8 cellular contexts compared by ENCODE assay signal in genomic region chr10:124063736-124064135, GRCh38. TPM values are rescaled to one million over a fixed set of nuclear protein-coding genes. Genes with fewer than 3 reads are reported as not detected.
DNase-seq lines count a peak whose midpoint lies in the region; ATAC-seq and TF ChIP-seq lines count a peak whose summit lies in the region.

No MANE protein-coding gene starts in this region.

- no peaks in the 10 kb centered on the region for H3K79me2 ChIP-seq in fibroblast of lung (ENCODE audit: control insufficient read depth, insufficient read depth, low read length)

- peak; percentile 90 for ATAC-seq in stimulated activated memory B cell treated with anti-CD40 and anti-IgM and Interleukin-4, amounts not matched to agents 10 μg/mL and 1 μg/mL and 100 μg/mL, for 72 hours
- no peak for ATAC-seq in GM19035 (IDR thresholded peaks at IDR 0.05; ENCODE audit: unreplicated experiment)
- no peak for ATAC-seq in HG03095 (IDR thresholded peaks at IDR 0.05; ENCODE audit: unreplicated experiment)

- DNase-seq in NCI-H510A treated with DMSO at 0.1 percent for 48 hours (lab: John Stamatoyannopoulos, UW): peak; percentile 31
- no peak for DNase-seq in NCI-H510A (lab: John Stamatoyannopoulos, UW)
- peak; percentile 20 for DNase-seq in NCI-H2196 treated with DMSO at 0.1 percent for 48 hours (lab: John Stamatoyannopoulos, UW; ENCODE audit: unreplicated experiment)
- peak; percentile 77 to 92 for DNase-seq in fibroblast of lung (ENCODE audit: low read depth in 2 of 2)
- DNase-seq in T-helper 9 cell: no peak

- no peaks in the 10 kb centered on the region for H3K36me3 Mint-ChIP-seq in stimulated activated memory B cell treated with anti-CD40 and anti-IgM and Interleukin-4, amounts not matched to agents 10 μg/mL and 1 μg/mL and 100 μg/mL, for 72 hours

- H2AFZ ChIP-seq in fibroblast of lung (ENCODE audit: low read length): no peak overlapping the region

- no peaks in the 10 kb centered on the region for H3K9me3 Mint-ChIP-seq in stimulated activated memory B cell treated with anti-CD40 and anti-IgM and Interleukin-4, amounts not matched to agents 10 μg/mL and 1 μg/mL and 100 μg/mL, for 72 hours

- peak overlapping the region; percentile 84 for H3K27ac Mint-ChIP-seq in stimulated activated memory B cell treated with anti-CD40 and anti-IgM and Interleukin-4, amounts not matched to agents 10 μg/mL and 1 μg/mL and 100 μg/mL, for 72 hours

- H3K27me3 ChIP-seq in fibroblast of lung (ENCODE audit: control insufficient read depth, insufficient read depth, low read length): no peaks in the 10 kb centered on the region

- H3K36me3 ChIP-seq in fibroblast of lung (ENCODE audit: control insufficient read depth, insufficient read depth, low read length): no peaks in the 10 kb centered on the region

- H3K9ac ChIP-seq in fibroblast of lung (ENCODE audit: insufficient read depth, low read length): no peak overlapping the region

- peaks cover 64% of the 10 kb centered on the region for H3K4me1 Mint-ChIP-seq in stimulated activated memory B cell treated with anti-CD40 and anti-IgM and Interleukin-4, amounts not matched to agents 10 μg/mL and 1 μg/mL and 100 μg/mL, for 72 hours

- H3K4me3 ChIP-seq in fibroblast of lung (replicated peaks in 1 of 4; ENCODE audit: control extremely low read depth in 1 of 4, insufficient read depth in 1 of 4, low read depth in 3 of 4, low read length in 4 of 4): no peak overlapping the region

- no peak for TF ChIP-seq CTCF in fibroblast of lung (conservative IDR thresholded peaks at IDR 0.05 in 1 of 2, IDR thresholded peaks at IDR 0.05 in 1 of 2; ENCODE audit: low read depth in 1 of 2, low read length in 2 of 2)

- H3K4me3 Mint-ChIP-seq in stimulated activated memory B cell treated with anti-CD40 and anti-IgM and Interleukin-4, amounts not matched to agents 10 μg/mL and 1 μg/mL and 100 μg/mL, for 72 hours: peak overlapping the region; percentile 48

- no peaks in the 10 kb centered on the region for H3K27me3 Mint-ChIP-seq in stimulated activated memory B cell treated with anti-CD40 and anti-IgM and Interleukin-4, amounts not matched to agents 10 μg/mL and 1 μg/mL and 100 μg/mL, for 72 hours

- no peaks in the 10 kb centered on the region for H4K20me1 ChIP-seq in fibroblast of lung (ENCODE audit: control insufficient read depth, extremely low read depth, insufficient read depth, low read length)

- H3K9me3 ChIP-seq in fibroblast of lung (ENCODE audit: control insufficient read depth, insufficient read depth, low read depth, low read length): no peaks in the 10 kb centered on the region

- no peak overlapping the region for H3K4me2 ChIP-seq in fibroblast of lung (ENCODE audit: extremely low read depth, insufficient read depth, low read length)

- H3K27ac ChIP-seq in fibroblast of lung (ENCODE audit: insufficient read depth, low read length): no peak overlapping the region

- no peaks in the 10 kb centered on the region for H3K4me1 ChIP-seq in fibroblast of lung (ENCODE audit: control insufficient read depth, extremely low read depth, insufficient read depth, low read length)

RNA-seq across cellular contexts. Expression of gene CHST15, which starts 29.7 kb away (rescaled TPM):
- 7.9 and 8.2 TPM in 2 replicates for total RNA-seq in fibroblast of lung
- 5.0 and 11.7 TPM in 2 replicates for polyA plus RNA-seq in fibroblast of lung
- 2.7 and 7.2 TPM in 2 replicates for polyA plus RNA-seq in fibroblast of lung (2012)
- 3.9 and 11.5 TPM in 2 replicates for polyA minus RNA-seq in fibroblast of lung (ENCODE audit: low replicate concordance)

Comparison
In these comparisons a context has a peak if more than half of its experiments do, and no peak if none do; other contexts are left out.
1. DNase-seq: peak in NCI-H510A treated with DMSO at 0.1 percent for 48 hours (single experiment), NCI-H2196 treated with DMSO at 0.1 percent for 48 hours (single experiment) and fibroblast of lung (2 of 2); none in NCI-H510A (single experiment) and T-helper 9 cell (single experiment).